1 cellular context compared by ENCODE assay signal in genomic region chr11:13297917-13298356, GRCh38.
TF ChIP-seq lines count a peak whose summit lies in the region.

No MANE protein-coding gene starts in this region.

TF ChIP-seq in HepG2, 621 proteins besides CTCF, POLR2A, EP300 and RAD21 (continued from another document and continues in another):
- TF ChIP-seq ZNF639 (CRISPR knock-in tag; conservative IDR thresholded peaks at IDR 0.05) (no peak), PHF21A (CRISPR knock-in tag; IDR thresholded peaks at IDR 0.05) (peak; percentile 43; the same call in 1 of the 2 replicates), ZNF501 (CRISPR knock-in tag; IDR thresholded peaks at IDR 0.05) (0 out of 2 replicates have a peak, but pooled peaks have one; percentile 34), SP5 (CRISPR knock-in tag; IDR thresholded peaks at IDR 0.05; ENCODE audit: borderline replicate concordance, low read depth) (no peak), ARID5B (CRISPR knock-in tag; IDR thresholded peaks at IDR 0.05) (peak; percentile 40; the same call in 1 of the 2 replicates), ZNF441 (CRISPR knock-in tag; IDR thresholded peaks at IDR 0.05; ENCODE audit: borderline replicate concordance) (peak; percentile 77; the same call in 1 of the 2 replicates), ISL2 (CRISPR knock-in tag; IDR thresholded peaks at IDR 0.05) (no peak), ZNF354B (CRISPR knock-in tag; IDR thresholded peaks at IDR 0.05) (no peak), PBX2 (CRISPR knock-in tag; IDR thresholded peaks at IDR 0.05) (no peak), SAP130 (CRISPR knock-in tag; IDR thresholded peaks at IDR 0.05; ENCODE audit: low read depth) (peak; percentile 70), ZNF550 (CRISPR knock-in tag; IDR thresholded peaks at IDR 0.05; ENCODE audit: borderline replicate concordance) (no peak), GLI4 (CRISPR knock-in tag; IDR thresholded peaks at IDR 0.05; ENCODE audit: borderline replicate concordance) (no peak), MXI1 (IDR thresholded peaks at IDR 0.05; ENCODE audit: borderline replicate concordance, low read depth, low read length) (peak; percentile 45; the same call in 1 of the 3 replicates), HOXA3 (CRISPR knock-in tag; IDR thresholded peaks at IDR 0.05) (peak; percentile 35; the same call in 1 of the 2 replicates), MYPOP (CRISPR knock-in tag; IDR thresholded peaks at IDR 0.05) (peak; percentile 41; the same call in 1 of the 2 replicates), FOXA3 (CRISPR knock-in tag; IDR thresholded peaks at IDR 0.05) (peak; percentile 56; the same call in 1 of the 2 replicates), ZNF704 (CRISPR knock-in tag; IDR thresholded peaks at IDR 0.05; ENCODE audit: borderline replicate concordance) (no peak), EEA1 (CRISPR knock-in tag; IDR thresholded peaks at IDR 0.05; ENCODE audit: borderline replicate concordance) (no peak), PHF20 (CRISPR knock-in tag; IDR thresholded peaks at IDR 0.05) (peak; percentile 44; the same call in 1 of the 2 replicates), FOXA1 (IDR thresholded peaks at IDR 0.05) (no peak), FOXA1 (CRISPR knock-in tag; IDR thresholded peaks at IDR 0.05) (no peak), HDAC2 (CRISPR knock-in tag; IDR thresholded peaks at IDR 0.05) (peak; percentile 31; the same call in 1 of the 2 replicates), RXRA (CRISPR knock-in tag; IDR thresholded peaks at IDR 0.05) (0 out of 2 replicates have a peak, but pooled peaks have one; percentile 44), ZNF44 (CRISPR knock-in tag; IDR thresholded peaks at IDR 0.05) (no peak), LCORL (IDR thresholded peaks at IDR 0.05) (no peak), LCORL (CRISPR knock-in tag; IDR thresholded peaks at IDR 0.05) (peak; percentile 88), ZNF331 (CRISPR knock-in tag; IDR thresholded peaks at IDR 0.05) (peak; percentile 73; the same call in 1 of the 2 replicates), ZMYM4 (CRISPR knock-in tag; IDR thresholded peaks at IDR 0.05) (0 out of 2 replicates have a peak, but pooled peaks have one; percentile 29), NRL (CRISPR knock-in tag; IDR thresholded peaks at IDR 0.05; ENCODE audit: borderline replicate concordance) (no peak), HDAC1 (CRISPR knock-in tag; IDR thresholded peaks at IDR 0.05) (peak; percentile 76), MAX (IDR thresholded peaks at IDR 0.05) (peak; percentile 29; the same call in 1 of the 2 replicates), ETV5 (CRISPR knock-in tag; IDR thresholded peaks at IDR 0.05; ENCODE audit: borderline replicate concordance) (peak; percentile 60; the same call in 1 of the 2 replicates), FOSL2 (CRISPR knock-in tag; IDR thresholded peaks at IDR 0.05) (peak; percentile 54), CBFB (CRISPR knock-in tag; IDR thresholded peaks at IDR 0.05) (no peak), SALL1 (CRISPR knock-in tag; IDR thresholded peaks at IDR 0.05) (peak; percentile 83), ATF7 (IDR thresholded peaks at IDR 0.05) (no peak), ATF7 (CRISPR knock-in tag; IDR thresholded peaks at IDR 0.05) (0 out of 2 replicates have a peak, but pooled peaks have one; percentile 48), HOMEZ (CRISPR knock-in tag; IDR thresholded peaks at IDR 0.05; ENCODE audit: low read depth) (0 out of 2 replicates have a peak, but pooled peaks have one; percentile 57), BHLHE40 (IDR thresholded peaks at IDR 0.05; ENCODE audit: low read length) (peak; percentile 16; the same call in 1 of the 2 replicates), CCAR2 (optimal IDR thresholded peaks at IDR 0.05; ENCODE audit: low read depth, low read length) (no peak), ATF4 (CRISPR knock-in tag; IDR thresholded peaks at IDR 0.05) (peak in 1 of 2 experiments; percentile 27; a peak in 1 of 4 replicates), SOX5 (CRISPR knock-in tag; IDR thresholded peaks at IDR 0.05; ENCODE audit: borderline replicate concordance) (peak; percentile 72), ZNF670 (CRISPR knock-in tag; IDR thresholded peaks at IDR 0.05; ENCODE audit: borderline replicate concordance) (peak; percentile 67), ELF3 (CRISPR knock-in tag; IDR thresholded peaks at IDR 0.05) (peak; percentile 91)
- TF ChIP-seq, protein P1, sequence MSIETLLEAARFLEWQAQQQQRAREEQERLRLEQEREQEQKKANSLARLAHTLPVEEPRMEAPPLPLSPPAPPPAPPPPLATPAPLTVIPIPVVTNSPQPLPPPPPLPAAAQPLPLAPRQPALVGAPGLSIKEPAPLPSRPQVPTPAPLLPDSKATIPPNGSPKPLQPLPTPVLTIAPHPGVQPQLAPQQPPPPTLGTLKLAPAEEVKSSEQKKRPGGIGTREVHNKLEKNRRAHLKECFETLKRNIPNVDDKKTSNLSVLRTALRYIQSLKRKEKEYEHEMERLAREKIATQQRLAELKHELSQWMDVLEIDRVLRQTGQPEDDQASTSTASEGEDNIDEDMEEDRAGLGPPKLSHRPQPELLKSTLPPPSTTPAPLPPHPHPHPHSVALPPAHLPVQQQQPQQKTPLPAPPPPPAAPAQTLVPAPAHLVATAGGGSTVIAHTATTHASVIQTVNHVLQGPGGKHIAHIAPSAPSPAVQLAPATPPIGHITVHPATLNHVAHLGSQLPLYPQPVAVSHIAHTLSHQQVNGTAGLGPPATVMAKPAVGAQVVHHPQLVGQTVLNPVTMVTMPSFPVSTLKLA (IDR thresholded peaks at IDR 0.05), result peak; percentile 32; the same call in 1 of the 2 replicates
- TF ChIP-seq, protein P2, sequence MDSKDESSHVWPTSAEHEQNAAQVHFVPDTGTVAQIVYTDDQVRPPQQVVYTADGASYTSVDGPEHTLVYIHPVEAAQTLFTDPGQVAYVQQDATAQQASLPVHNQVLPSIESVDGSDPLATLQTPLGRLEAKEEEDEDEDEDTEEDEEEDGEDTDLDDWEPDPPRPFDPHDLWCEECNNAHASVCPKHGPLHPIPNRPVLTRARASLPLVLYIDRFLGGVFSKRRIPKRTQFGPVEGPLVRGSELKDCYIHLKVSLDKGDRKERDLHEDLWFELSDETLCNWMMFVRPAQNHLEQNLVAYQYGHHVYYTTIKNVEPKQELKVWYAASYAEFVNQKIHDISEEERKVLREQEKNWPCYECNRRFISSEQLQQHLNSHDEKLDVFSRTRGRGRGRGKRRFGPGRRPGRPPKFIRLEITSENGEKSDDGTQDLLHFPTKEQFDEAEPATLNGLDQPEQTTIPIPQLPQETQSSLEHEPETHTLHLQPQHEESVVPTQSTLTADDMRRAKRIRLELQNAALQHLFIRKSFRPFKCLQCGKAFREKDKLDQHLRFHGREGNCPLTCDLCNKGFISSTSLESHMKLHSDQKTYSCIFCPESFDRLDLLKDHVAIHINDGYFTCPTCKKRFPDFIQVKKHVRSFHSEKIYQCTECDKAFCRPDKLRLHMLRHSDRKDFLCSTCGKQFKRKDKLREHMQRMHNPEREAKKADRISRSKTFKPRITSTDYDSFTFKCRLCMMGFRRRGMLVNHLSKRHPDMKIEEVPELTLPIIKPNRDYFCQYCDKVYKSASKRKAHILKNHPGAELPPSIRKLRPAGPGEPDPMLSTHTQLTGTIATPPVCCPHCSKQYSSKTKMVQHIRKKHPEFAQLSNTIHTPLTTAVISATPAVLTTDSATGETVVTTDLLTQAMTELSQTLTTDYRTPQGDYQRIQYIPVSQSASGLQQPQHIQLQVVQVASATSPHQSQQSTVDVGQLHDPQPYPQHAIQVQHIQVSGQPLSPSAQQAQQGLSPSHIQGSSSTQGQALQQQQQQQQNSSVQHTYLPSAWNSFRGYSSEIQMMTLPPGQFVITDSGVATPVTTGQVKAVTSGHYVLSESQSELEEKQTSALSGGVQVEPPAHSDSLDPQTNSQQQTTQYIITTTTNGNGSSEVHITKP (CRISPR knock-in tag; IDR thresholded peaks at IDR 0.05; ENCODE audit: low read depth), result peak; percentile 88
- TF ChIP-seq, protein P3, sequence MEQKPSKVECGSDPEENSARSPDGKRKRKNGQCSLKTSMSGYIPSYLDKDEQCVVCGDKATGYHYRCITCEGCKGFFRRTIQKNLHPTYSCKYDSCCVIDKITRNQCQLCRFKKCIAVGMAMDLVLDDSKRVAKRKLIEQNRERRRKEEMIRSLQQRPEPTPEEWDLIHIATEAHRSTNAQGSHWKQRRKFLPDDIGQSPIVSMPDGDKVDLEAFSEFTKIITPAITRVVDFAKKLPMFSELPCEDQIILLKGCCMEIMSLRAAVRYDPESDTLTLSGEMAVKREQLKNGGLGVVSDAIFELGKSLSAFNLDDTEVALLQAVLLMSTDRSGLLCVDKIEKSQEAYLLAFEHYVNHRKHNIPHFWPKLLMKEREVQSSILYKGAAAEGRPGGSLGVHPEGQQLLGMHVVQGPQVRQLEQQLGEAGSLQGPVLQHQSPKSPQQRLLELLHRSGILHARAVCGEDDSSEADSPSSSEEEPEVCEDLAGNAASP (CRISPR knock-in tag; IDR thresholded peaks at IDR 0.05; ENCODE audit: borderline replicate concordance), result peak; percentile 14; the same call in 1 of the 2 replicates
